In the genomic region with DNA sequence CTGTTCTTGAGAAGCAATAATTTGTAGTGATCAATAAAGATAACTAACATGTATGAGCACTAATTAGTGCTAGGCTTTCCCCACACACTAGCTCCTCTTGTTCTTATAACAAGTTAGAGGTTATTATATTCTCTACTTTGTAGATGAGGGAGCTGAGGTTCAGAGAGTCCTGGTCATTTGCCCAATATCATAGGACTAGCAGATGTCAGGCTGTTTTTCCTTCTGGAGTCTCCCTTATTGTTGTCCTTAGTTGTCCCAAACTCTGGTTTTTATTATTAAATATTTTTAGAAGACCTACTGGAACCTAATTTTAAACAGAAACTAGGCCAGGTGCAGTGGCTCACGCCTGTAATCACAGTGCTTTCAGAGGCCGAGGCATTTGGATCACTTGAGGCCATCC, we compare ENCODE assay signal across 15 cellular contexts. TPM values are rescaled to one million over a fixed set of nuclear protein-coding genes. Genes with fewer than 3 reads are reported as not detected.
DNase-seq lines count a peak whose midpoint lies in the region; ATAC-seq and TF ChIP-seq lines count a peak whose summit lies in the region.
"Had no signal": no experiment of that assay in that cellular context is flagged by ENCODE, and none has a peak within 500 bp of the region (broad histone marks: within the 10 kb centered on the region; RNA-seq: fewer than 3 reads in every experiment).

No MANE protein-coding gene starts in this region.

- POLR2A ChIA-PET in MCF 10A (lab: Yijun Ruan, JAX) (interaction anchor here (0.7 to 3.1 kb wide), 9 partner anchors 8 to 171 kb away, joined by 3 to 42 read pairs (median 6); a partner anchor contains a TSS), PC-3 (lab: Charles Lee; ENCODE audit: unreplicated experiment) (interaction anchor here (1.0 kb wide), 1 partner anchor 39 kb away, joined by 4 read pairs; no protein-coding TSS in a partner anchor)

- H3K4me1 Mint-ChIP-seq in MCF 10A (ENCODE audit: insufficient read depth, unreplicated experiment), result peaks cover 21% of the 10 kb centered on the region
- peaks cover 49% of the 10 kb centered on the region for H3K4me1 Mint-ChIP-seq in central memory CD8-positive, alpha-beta T cell

- peak overlapping the region; percentile 12; the same call in 1 of the 2 replicates for H3K4me2 ChIP-seq in PC-3 (ENCODE audit: low read length)

- H3K9me3 Mint-ChIP-seq in MCF 10A (ENCODE audit: unreplicated experiment), result no peaks in the 10 kb centered on the region
- H3K9me3 Mint-ChIP-seq in central memory CD8-positive, alpha-beta T cell, result no peaks in the 10 kb centered on the region
- H3K9me3 Mint-ChIP-seq: HFFc6 had no signal

- H3K9me3 ChIP-seq in breast epithelium, result no peaks in the 10 kb centered on the region
- H3K9me3 ChIP-seq in PC-3 (ENCODE audit: low read length), result no peaks in the 10 kb centered on the region
- H3K9me3 ChIP-seq: MG63, SJSA1 had no signal

- CTCF ChIA-PET in MCF 10A (lab: Yijun Ruan, JAX) (interaction anchor here (0.7 to 1.3 kb wide), 4 partner anchors 11 to 31 kb away, joined by 3 to 4 read pairs (median 3); no protein-coding TSS in a partner anchor), PC-3 (lab: Charles Lee) (interaction anchor here (0.7 to 1.3 kb wide), 2 partner anchors 42 to 45 kb away, joined by 6 to 7 read pairs; no protein-coding TSS in a partner anchor)

- DNase-seq in breast epithelium (ENCODE audit: low spot score in 2 of 2) (no peak), MCF 10A (ENCODE audit: unreplicated experiment) (no peak), PC-3 (no peak), germinal center (ENCODE audit: low spot score) (no peak)
- no peak for DNase-seq in central memory CD8-positive, alpha-beta T cell (ENCODE audit: low spot score in 2 of 2)
- DNase-seq: DND-41, GF-D8, HFFc6, NCI-H1694, NCI-H446 treated with DMSO at 0.1 percent for 48 hours, SW 1271 had no signal

- 0 out of 2 replicates have a peak overlapping the region, but pooled peaks have one; percentile 7 for H3K9ac ChIP-seq in PC-3 (ENCODE audit: low read length)

- no peak for ATAC-seq in PC-3
- no peak for ATAC-seq in central memory CD8-positive, alpha-beta T cell (replicated peaks; ENCODE audit: extremely low read depth, poor library complexity, severe bottlenecking)
- ATAC-seq in GM18498 (IDR thresholded peaks at IDR 0.05; ENCODE audit: unreplicated experiment), result no peak
- ATAC-seq in GM18502 (IDR thresholded peaks at IDR 0.05; ENCODE audit: poor library complexity, unreplicated experiment), result no peak

- H3K36me3 ChIP-seq in breast epithelium, result no peaks in the 10 kb centered on the region
- H3K36me3 ChIP-seq in PC-3 (ENCODE audit: low read depth, low read length), result no peaks in the 10 kb centered on the region
- H3K36me3 ChIP-seq: MG63, SJSA1 had no signal

- H4K20me1 ChIP-seq in PC-3 (ENCODE audit: low read length), result no peaks in the 10 kb centered on the region

- no peaks in the 10 kb centered on the region for H3K36me3 Mint-ChIP-seq in MCF 10A (ENCODE audit: insufficient read depth, unreplicated experiment)
- peaks cover 3% of the 10 kb centered on the region for H3K36me3 Mint-ChIP-seq in central memory CD8-positive, alpha-beta T cell (ENCODE audit: insufficient read depth)

- no peak overlapping the region for H3K4me3 ChIP-seq in breast epithelium
- no peak overlapping the region for H3K4me3 ChIP-seq in PC-3 (ENCODE audit: low read length)
- H3K4me3 ChIP-seq: MG63, SJSA1 had no signal

- TF ChIP-seq POLR2A in breast epithelium (IDR thresholded peaks at IDR 0.05), result no peak

- TF ChIP-seq CTCF in breast epithelium (IDR thresholded peaks at IDR 0.05) (no peak), MCF 10A (IDR thresholded peaks at IDR 0.05; ENCODE audit: unreplicated experiment) (no peak), PC-3 (conservative IDR thresholded peaks at IDR 0.05; ENCODE audit: low read depth, low read length) (no peak)

- no peak overlapping the region for H3K4me3 Mint-ChIP-seq in MCF 10A (ENCODE audit: unreplicated experiment)
- no peak overlapping the region for H3K4me3 Mint-ChIP-seq in central memory CD8-positive, alpha-beta T cell
- H3K4me3 Mint-ChIP-seq: HFFc6 had no signal

- peaks cover 0 to 4% of the 10 kb centered on the region in 2 donors for H3K4me1 ChIP-seq in breast epithelium
- peaks cover 44% of the 10 kb centered on the region for H3K4me1 ChIP-seq in PC-3 (ENCODE audit: insufficient read depth, low read length)

- no peaks in the 10 kb centered on the region for H3K9me2 ChIP-seq in PC-3 (replicated peaks; ENCODE audit: low read length)

- H3K27ac Mint-ChIP-seq in MCF 10A (ENCODE audit: low read depth, unreplicated experiment), result no peak overlapping the region
- H3K27ac Mint-ChIP-seq in central memory CD8-positive, alpha-beta T cell (ENCODE audit: low read depth), result peak overlapping the region; percentile 89
- H3K27ac Mint-ChIP-seq: HFFc6 had no signal

- BruUV-seq in MCF 10A (replicated peaks; lab: Mats Ljungman, UMichigan), result no TSS peak
- no TSS peak for BruUV-seq in PC-3 (replicated peaks; lab: Mats Ljungman, UMichigan)

- H3K27me3 ChIP-seq in breast epithelium (no peaks in the 10 kb centered on the region), PC-3 (ENCODE audit: low read length) (no peaks in the 10 kb centered on the region)
- H3K27me3 ChIP-seq: MG63, SJSA1 had no signal

- peaks cover 5% of the 10 kb centered on the region for H3K27me3 Mint-ChIP-seq in MCF 10A (ENCODE audit: insufficient read depth, unreplicated experiment)
- no peaks in the 10 kb centered on the region for H3K27me3 Mint-ChIP-seq in central memory CD8-positive, alpha-beta T cell

- H3K79me2 ChIP-seq in PC-3 (ENCODE audit: low read length), result no peaks in the 10 kb centered on the region

- H2AFZ ChIP-seq in PC-3 (ENCODE audit: low read length), result no peak overlapping the region

- H3F3A ChIP-seq in PC-3 (ENCODE audit: low read length, unreplicated experiment), result no peaks in the 10 kb centered on the region

- H3K27ac ChIP-seq in breast epithelium, result peak overlapping the region; percentile 53 to 85
- peak overlapping the region; percentile 33 for H3K27ac ChIP-seq in PC-3 (ENCODE audit: low read length)
- H3K27ac ChIP-seq: SJSA1 had no signal

- intact Hi-C loops in breast epithelium (cut with DNase I; ENCODE audit: low total_unique reads), result no loop called here
- intact Hi-C loops in MCF 10A (cut with micrococcal nuclease), result no loop called here
- intact Hi-C loops in PC-3 (cut with micrococcal nuclease), result loop anchor here (2.0 to 10.0 kb wide), 2 partner anchors 17 to 133 kb away; a partner anchor contains a TSS

RNA-seq across cellular contexts. Expression of a gene that starts 16.5 kb away (rescaled TPM):
- total RNA-seq in breast epithelium (10 to 100 TPM; 49.8 to 59.0 (median 53.0) TPM), MCF 10A (2022) (11.4 and 12.9 TPM in 2 replicates), PC-3 (2014; rRNA removed) (24.7 and 26.3 TPM in 2 replicates)
